ENCODE assay signal across 26 cellular contexts in the genomic region with DNA sequence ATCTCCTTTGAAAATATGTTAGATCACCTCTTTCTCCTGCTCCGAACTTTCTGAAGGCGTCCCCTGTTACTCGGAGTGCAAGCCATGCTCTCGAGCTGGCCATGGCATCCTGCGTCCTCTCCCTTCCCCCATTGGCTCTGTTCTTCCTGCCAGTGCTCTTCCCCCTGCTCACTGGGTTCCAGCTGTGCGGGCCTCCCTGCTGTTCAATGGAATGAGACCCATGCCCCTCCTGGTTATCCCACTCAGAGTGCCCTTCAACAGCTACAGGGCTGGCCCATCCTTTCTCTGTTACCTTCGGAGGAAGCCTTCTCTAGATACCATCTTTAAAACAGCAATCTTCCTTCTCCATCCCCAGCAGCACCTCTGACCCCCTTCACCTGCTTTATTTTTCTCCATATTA.
"Had no signal": no experiment of that assay in that cellular context is flagged by ENCODE, and none has a peak within 500 bp of the region (broad histone marks: within the 10 kb centered on the region; RNA-seq: fewer than 3 reads in every experiment).

No MANE protein-coding gene starts in this region.

- H3K27ac Mint-ChIP-seq: activated CD4-positive, alpha-beta memory T cell treated with anti-CD3 and anti-CD28 coated beads for 36 hours; activated CD4-positive, alpha-beta T cell treated with anti-CD3 and anti-CD28 coated beads, Interleukin-2, amount 10 ng/mL, durations not matched to agents 7 days and 5 days; activated naive CD8-positive, alpha-beta T cell treated with anti-CD3 and anti-CD28 coated beads for 36 hours; T-cell had no signal

- H3K36me3 ChIP-seq: brain microvascular endothelial cell, cardiac muscle cell had no signal

- H3K27ac ChIP-seq: brain microvascular endothelial cell, cardiac muscle cell, SK-N-MC had no signal

- H3K4me3 ChIP-seq: cardiac muscle cell, SK-N-MC had no signal

- H3K27me3 ChIP-seq: brain microvascular endothelial cell, cardiac muscle cell had no signal

- DNase-seq: activated CD4-positive, alpha-beta memory T cell treated with anti-CD3 and anti-CD28 coated beads for 36 hours; activated CD4-positive, alpha-beta T cell treated with anti-CD3 and anti-CD28 coated beads, Interleukin-2, amount 10 ng/mL, durations not matched to agents 7 days and 5 days; activated CD4-positive, CD25-positive, alpha-beta regulatory T cell; activated CD8-positive, alpha-beta memory T cell treated with anti-CD3 and anti-CD28 coated beads for 24 hours; activated gamma-delta T cell; activated naive CD4-positive, alpha-beta T cell treated with anti-CD3 and anti-CD28 coated beads, Interleukin-2, amount 10 ng/mL, durations not matched to agents 7 days and 5 days; activated naive CD8-positive, alpha-beta T cell treated with anti-CD3 and anti-CD28 coated beads for 36 hours; activated T-cell treated with anti-CD3 and anti-CD28 coated beads, Interleukin-2, amount 50 U/mL, for 4 hours; brain microvascular endothelial cell; cerebellar nuclear complex; NCI-H1105; NCI-H1436; NCI-H1694 treated with DMSO at 0.1 percent for 48 hours; NCI-H2029 treated with DMSO at 0.1 percent for 48 hours; NCI-H510A treated with DMSO at 0.1 percent for 48 hours; NCI-H69; NK-92 treated with Interleukin-12 subunit alpha and Interleukin-12 subunit beta, amount 100 ng/mL, for 24 hours; OCI-M1; RPMI8226; T-cell; T-helper 2 cell; T1000 had no signal

- H3K4me3 Mint-ChIP-seq: activated CD4-positive, alpha-beta memory T cell treated with anti-CD3 and anti-CD28 coated beads for 36 hours; activated CD4-positive, alpha-beta T cell treated with anti-CD3 and anti-CD28 coated beads, Interleukin-2, amount 10 ng/mL, durations not matched to agents 7 days and 5 days; activated naive CD4-positive, alpha-beta T cell treated with anti-CD3 and anti-CD28 coated beads, Interleukin-2, amount 10 ng/mL, durations not matched to agents 7 days and 5 days; activated naive CD8-positive, alpha-beta T cell treated with anti-CD3 and anti-CD28 coated beads for 36 hours; activated T-cell treated with anti-CD3 and anti-CD28 coated beads, Interleukin-2, amount 50 U/mL, for 4 hours; T-cell had no signal

- H3K36me3 Mint-ChIP-seq: T-cell had no signal

- H3K9me3 Mint-ChIP-seq: activated CD4-positive, alpha-beta memory T cell treated with anti-CD3 and anti-CD28 coated beads for 36 hours; activated CD4-positive, alpha-beta T cell treated with anti-CD3 and anti-CD28 coated beads, Interleukin-2, amount 10 ng/mL, durations not matched to agents 7 days and 5 days; activated naive CD4-positive, alpha-beta T cell treated with anti-CD3 and anti-CD28 coated beads, Interleukin-2, amount 10 ng/mL, durations not matched to agents 7 days and 5 days; activated naive CD8-positive, alpha-beta T cell treated with anti-CD3 and anti-CD28 coated beads for 36 hours; activated T-cell treated with anti-CD3 and anti-CD28 coated beads, Interleukin-2, amount 50 U/mL, for 4 hours; T-cell had no signal

- ATAC-seq: activated T-cell treated with anti-CD3 and anti-CD28 coated beads, Interleukin-2, amount 50 U/mL, for 4 hours; Panc1; Right ventricle myocardium inferior; T-cell had no signal

- H3K27me3 Mint-ChIP-seq: activated CD4-positive, alpha-beta memory T cell treated with anti-CD3 and anti-CD28 coated beads for 36 hours; T-cell had no signal
